ENCODE assay signal across 8 cellular contexts in genomic region chr17:66301418-66301863, GRCh38. TPM values are rescaled to one million over a fixed set of nuclear protein-coding genes. Genes with fewer than 3 reads are reported as not detected.
A peak's percentile ranks its signal among the peaks of the same experiment; 100 is the strongest.
DNase-seq lines count a peak whose midpoint lies in the region; ATAC-seq and TF ChIP-seq lines count a peak whose summit lies in the region.

No MANE protein-coding gene starts in this region.

- intact Hi-C loops in CD14-positive monocyte (cut with micrococcal nuclease) = loop anchor here (10.0 kb wide), 2 partner anchors 143 to 1693 kb away; partner anchors contain the start of gene C17orf58 (in 1 of the 2)

- peak overlapping the region; percentile 46 for H3K4me3 ChIP-seq in NB4 (ENCODE audit: low read depth, low read length)
- H3K4me3 ChIP-seq in neural progenitor cell = peak overlapping the region; percentile 82

- H3K4me1 Mint-ChIP-seq in CD14-positive monocyte = peaks cover 35% of the 10 kb centered on the region
- H3K4me1 Mint-ChIP-seq in effector memory CD8-positive, alpha-beta T cell (ENCODE audit: low read depth in 2 of 2) = peaks cover 27 to 31% of the 10 kb centered on the region in 2 donors
- peaks cover 33% of the 10 kb centered on the region for H3K4me1 Mint-ChIP-seq in neural progenitor cell

- H3K36me3 ChIP-seq in neural progenitor cell = no peaks in the 10 kb centered on the region

- H2AFZ ChIP-seq in neural progenitor cell (replicated peaks) = peak overlapping the region; percentile 98

- H3K4me3 Mint-ChIP-seq in CD14-positive monocyte (peak overlapping the region; percentile 93 to 96), neural progenitor cell (peak overlapping the region; percentile 94)
- H3K4me3 Mint-ChIP-seq in effector memory CD8-positive, alpha-beta T cell = peak overlapping the region; percentile 97 to 98

- peaks cover 17% of the 10 kb centered on the region for H4K20me1 ChIP-seq in neural progenitor cell (ENCODE audit: low read depth)

- no peak for TF ChIP-seq POLR2A in NB4 (IDR thresholded peaks at IDR 0.05; ENCODE audit: extremely low read depth, insufficient read length)

- H3K27ac ChIP-seq in neural progenitor cell = no peak overlapping the region

- peaks cover 75% of the 10 kb centered on the region for H3K27me3 ChIP-seq in neural progenitor cell

- H3K9me3 Mint-ChIP-seq in CD14-positive monocyte (peaks cover 0 to 7% (median 0%) of the 10 kb centered on the region in 7 donors), neural progenitor cell (peaks cover 3% of the 10 kb centered on the region)
- no peaks in the 10 kb centered on the region for H3K9me3 Mint-ChIP-seq in effector memory CD8-positive, alpha-beta T cell

- H3F3A ChIP-seq in neural progenitor cell (ENCODE audit: low read depth) = peaks cover 34% of the 10 kb centered on the region

- DNase-seq in CD14-positive monocyte (ENCODE audit: low spot score) (no peak), NB4 (ENCODE audit: low read depth) (no peak), neural progenitor cell (ENCODE audit: low spot score) (peak; percentile 16), NCI-H146 (lab: John Stamatoyannopoulos, UW) (no peak)
- no peak for DNase-seq in effector memory CD8-positive, alpha-beta T cell
- DNase-seq in stimulated activated CD4-positive, alpha-beta T cell treated with anti-CD3 and anti-CD28 coated beads, Interleukin-2, amount 100 ng/mL, for 48 hours = no peak

- H3K9me3 ChIP-seq in neural progenitor cell (ENCODE audit: low read depth) = no peaks in the 10 kb centered on the region

- peak overlapping the region; percentile 98 for H3K4me2 ChIP-seq in neural progenitor cell

- H3K27me3 Mint-ChIP-seq in CD14-positive monocyte (ENCODE audit: low read depth in 3 of 3) (peaks cover 16 to 44% (median 23%) of the 10 kb centered on the region in 3 donors), neural progenitor cell (ENCODE audit: insufficient read depth, low read depth) (peaks cover 17% of the 10 kb centered on the region)
- H3K27me3 Mint-ChIP-seq in effector memory CD8-positive, alpha-beta T cell = no peaks in the 10 kb centered on the region

- H3K36me3 Mint-ChIP-seq in CD14-positive monocyte = peaks cover 2 to 3% of the 10 kb centered on the region in 2 donors
- peaks cover 18% of the 10 kb centered on the region for H3K36me3 Mint-ChIP-seq in effector memory CD8-positive, alpha-beta T cell (ENCODE audit: insufficient read depth)
- no peaks in the 10 kb centered on the region for H3K36me3 Mint-ChIP-seq in neural progenitor cell

- no peak for ATAC-seq in effector memory CD8-positive, alpha-beta T cell (replicated peaks)
- ATAC-seq in GM21528 (IDR thresholded peaks at IDR 0.05; ENCODE audit: low FRiP score, unreplicated experiment) = no peak
- ATAC-seq in HG02759 (IDR thresholded peaks at IDR 0.05; ENCODE audit: unreplicated experiment) = no peak

- H3K4me1 ChIP-seq in neural progenitor cell = peaks cover 27% of the 10 kb centered on the region

- TF ChIP-seq CTCF in CD14-positive monocyte (IDR thresholded peaks at IDR 0.05) (no peak), NB4 (IDR thresholded peaks at IDR 0.05; ENCODE audit: low read depth, low read length) (no peak), neural progenitor cell (IDR thresholded peaks at IDR 0.05) (no peak)

- H3K79me2 ChIP-seq in neural progenitor cell (ENCODE audit: low read depth) = no peaks in the 10 kb centered on the region

- H3K27ac Mint-ChIP-seq in CD14-positive monocyte = peak overlapping the region in 4 of 7 donors; percentile 27 to 55 (median 42)
- H3K27ac Mint-ChIP-seq in effector memory CD8-positive, alpha-beta T cell = peak overlapping the region; percentile 93 to 95
- H3K27ac Mint-ChIP-seq in neural progenitor cell = peak overlapping the region; percentile 38

- no peak overlapping the region for H3K9ac ChIP-seq in neural progenitor cell

RNA-seq across cellular contexts. Expression of gene PRKCA, which starts 1.0 kb away (rescaled TPM):
- polyA plus RNA-seq in CD14-positive monocyte = under 1 TPM; 0.22 to 0.30 TPM
- 1.7 and 2.1 TPM in 2 replicates for total RNA-seq in neural progenitor cell (ENCODE audit: low replicate concordance)

Comparison
In these comparisons a context has a peak if more than half of its experiments do, and no peak if none do; other contexts are left out.
1. H3K27ac Mint-ChIP-seq: peak in every context shown above with its lines; median percentile 94 in effector memory CD8-positive, alpha-beta T cell; 42 in CD14-positive monocyte; 38 in neural progenitor cell.